28 cellular contexts compared by ENCODE assay signal in genomic region chr6:104591573-104592334, GRCh38.
DNase-seq lines count a peak whose midpoint lies in the region; ATAC-seq and TF ChIP-seq lines count a peak whose summit lies in the region.
"Had no signal": no experiment of that assay in that cellular context is flagged by ENCODE, and none has a peak within 500 bp of the region (broad histone marks: within the 10 kb centered on the region; RNA-seq: fewer than 3 reads in every experiment).

No MANE protein-coding gene starts in this region.

- no peaks in the 10 kb centered on the region for H3F3A ChIP-seq in neural progenitor cell (ENCODE audit: low read depth)

- in situ Hi-C loops in SK-MEL-5 (cut with HindIII; ENCODE audit: low pct_unique_long_range_greater_than_20kb, low sequenced_read_pairs), result no loop called here

- H3K27me3 ChIP-seq in neural progenitor cell, result no peaks in the 10 kb centered on the region

- no peak overlapping the region for H3K4me3 Mint-ChIP-seq in neural progenitor cell
- H3K4me3 Mint-ChIP-seq: naive thymus-derived CD8-positive, alpha-beta T cell; type B pancreatic cell had no signal

- no peak for ATAC-seq in GM18498 (IDR thresholded peaks at IDR 0.05; ENCODE audit: unreplicated experiment)
- ATAC-seq: A549; esophagus mucosa; naive thymus-derived CD8-positive, alpha-beta T cell; SK-N-SH treated with all-trans-retinoic acid at 6 μM for 48 hours had no signal

- H3K9me3 ChIP-seq in neural progenitor cell (ENCODE audit: low read depth), result no peaks in the 10 kb centered on the region
- H3K9me3 ChIP-seq: A549 had no signal

- H3K36me3 ChIP-seq in neural progenitor cell, result no peaks in the 10 kb centered on the region

- H3K4me1 Mint-ChIP-seq in neural progenitor cell, result peaks cover 9% of the 10 kb centered on the region
- H3K4me1 Mint-ChIP-seq: naive thymus-derived CD8-positive, alpha-beta T cell had no signal

- H2AFZ ChIP-seq in neural progenitor cell (replicated peaks), result peak overlapping the region; percentile 74

- no peaks in the 10 kb centered on the region for H3K4me1 ChIP-seq in neural progenitor cell
- H3K4me1 ChIP-seq: A549 had no signal

- no peaks in the 10 kb centered on the region for H3K36me3 Mint-ChIP-seq in neural progenitor cell
- H3K36me3 Mint-ChIP-seq: naive thymus-derived CD8-positive, alpha-beta T cell; type B pancreatic cell had no signal

- no peaks in the 10 kb centered on the region for H3K9me3 Mint-ChIP-seq in neural progenitor cell
- H3K9me3 Mint-ChIP-seq: type B pancreatic cell had no signal

- TF ChIP-seq CTCF in AG10803 (conservative IDR thresholded peaks at IDR 0.05; ENCODE audit: low read length) (no peak), epithelial cell of esophagus (IDR thresholded peaks at IDR 0.05; ENCODE audit: insufficient read depth, low read depth, low read length, missing control alignments) (no peak), neural progenitor cell (IDR thresholded peaks at IDR 0.05) (no peak)

- H3K4me3 ChIP-seq in AG10803 (ENCODE audit: low read length) (no peak overlapping the region), epithelial cell of esophagus (ENCODE audit: low read length) (no peak overlapping the region), neural progenitor cell (no peak overlapping the region)
- H3K4me3 ChIP-seq: A549, smooth muscle cell had no signal

- no peak overlapping the region for H3K27ac ChIP-seq in neural progenitor cell
- H3K27ac ChIP-seq: A549, RWPE1, VCaP had no signal

- no peak overlapping the region for H3K4me2 ChIP-seq in neural progenitor cell
- H3K4me2 ChIP-seq: A549, smooth muscle cell had no signal

- H3K9ac ChIP-seq in neural progenitor cell, result no peak overlapping the region

- H4K20me1 ChIP-seq in neural progenitor cell (ENCODE audit: low read depth), result no peaks in the 10 kb centered on the region

- peak overlapping the region; percentile 85 for H3K27ac Mint-ChIP-seq in neural progenitor cell
- H3K27ac Mint-ChIP-seq: naive thymus-derived CD8-positive, alpha-beta T cell; type B pancreatic cell had no signal

- DNase-seq in AG10803 (ENCODE audit: low read depth), result peak; percentile 13
- DNase-seq in SK-MEL-5 (ENCODE audit: low read depth, low spot score), result peak; percentile 6
- DNase-seq in epithelial cell of esophagus (ENCODE audit: low read depth), result peak; percentile 24
- no peak for DNase-seq in neural progenitor cell (ENCODE audit: low spot score)
- no peak for DNase-seq in Ammon's horn (ENCODE audit: low spot score)
- no peak for DNase-seq in NCI-H2196 treated with DMSO at 0.1 percent for 48 hours (lab: John Stamatoyannopoulos, UW; ENCODE audit: unreplicated experiment)
- no peak for DNase-seq in glomerular visceral epithelial cell (ENCODE audit: extremely low spot score)
- DNase-seq: activated CD4-positive, alpha-beta T cell treated with anti-CD3 and anti-CD28 coated beads for 4 hours; activated gamma-delta T cell treated with Interleukin-2 at 50 U/mL for 16 hours; activated T-cell treated with anti-CD3 and anti-CD28 coated beads, Interleukin-2, amount 50 U/mL, for 1 hour; effector memory CD4-positive, alpha-beta T cell; H7; MM.1S; naive thymus-derived CD8-positive, alpha-beta T cell; NCI-H1417; NCI-H2029 treated with DMSO at 0.1 percent for 48 hours; NCI-H345; NCI-H774; stimulated activated CD4-positive, alpha-beta T cell treated with anti-CD3 and anti-CD28 coated beads, Interleukin-1b, Interleukin-23, amount 100 ng/mL, for 48 hours; T-helper 2 cell had no signal

- H3K79me2 ChIP-seq in neural progenitor cell (ENCODE audit: low read depth), result no peaks in the 10 kb centered on the region

- peaks cover 3% of the 10 kb centered on the region for H3K27me3 Mint-ChIP-seq in neural progenitor cell (ENCODE audit: insufficient read depth, low read depth)

Comparison
In these comparisons a context has a peak if more than half of its experiments do, and no peak if none do; other contexts are left out.
1. DNase-seq: peak in AG10803 (single experiment), SK-MEL-5 (single experiment) and epithelial cell of esophagus (single experiment); none in neural progenitor cell (single experiment), Ammon's horn (single experiment), NCI-H2196 treated with DMSO at 0.1 percent for 48 hours (single experiment) and glomerular visceral epithelial cell (single experiment).